19 cellular contexts compared by ENCODE assay signal in the genomic region with DNA sequence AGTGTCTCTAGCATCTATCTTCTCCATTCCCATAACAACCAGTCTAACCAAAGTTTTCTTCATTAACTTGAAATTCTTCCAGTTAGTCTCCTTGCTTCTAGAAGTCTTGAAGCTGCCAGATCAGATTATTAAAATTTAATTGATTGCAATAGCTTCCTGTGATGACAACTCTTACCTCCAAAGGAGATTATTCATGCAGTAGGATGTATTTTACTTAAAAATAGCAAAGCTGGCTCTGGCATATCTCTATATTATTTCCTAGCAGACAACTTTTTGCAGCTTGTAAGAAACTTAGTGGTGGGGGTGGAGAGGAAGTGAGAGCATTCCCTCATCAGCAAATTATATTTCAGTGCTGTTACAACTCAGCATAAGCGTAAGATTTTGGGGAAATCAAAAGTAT.
DNase-seq lines count a peak whose midpoint lies in the region; FAIRE-seq and TF ChIP-seq lines count a peak whose summit lies in the region.
"Had no signal": no experiment of that assay in that cellular context is flagged by ENCODE, and none has a peak within 500 bp of the region (broad histone marks: within the 10 kb centered on the region; RNA-seq: fewer than 3 reads in every experiment).

No MANE protein-coding gene starts in this region.

- no peak overlapping the region for H3K4me2 ChIP-seq in astrocyte (ENCODE audit: low read length)
- H3K4me2 ChIP-seq: A549 had no signal

- H3K27me3 Mint-ChIP-seq in astrocyte (ENCODE audit: low read depth, unreplicated experiment), result no peaks in the 10 kb centered on the region
- H3K27me3 Mint-ChIP-seq: CD4-positive, alpha-beta memory T cell had no signal

- FAIRE-seq in astrocyte (lab: Jason Lieb, UNC), result no peak
- FAIRE-seq: A549, GM12891 had no signal

- peaks cover 3% of the 10 kb centered on the region for H3K4me1 Mint-ChIP-seq in astrocyte (ENCODE audit: low read depth, unreplicated experiment)
- H3K4me1 Mint-ChIP-seq: CD4-positive, alpha-beta memory T cell had no signal

- no peak overlapping the region for H3K27ac Mint-ChIP-seq in astrocyte (ENCODE audit: unreplicated experiment)
- H3K27ac Mint-ChIP-seq: CD4-positive, alpha-beta memory T cell had no signal

- no peaks in the 10 kb centered on the region for H3K9me3 ChIP-seq in A673 (ENCODE audit: low read depth, low read length, poor library complexity, severe bottlenecking)
- H3K9me3 ChIP-seq in astrocyte (ENCODE audit: insufficient read depth, low read depth, low read length), result no peaks in the 10 kb centered on the region
- H3K9me3 ChIP-seq: A549 had no signal

- H3K27me3 ChIP-seq in A673 (replicated peaks; ENCODE audit: insufficient read depth, low read depth, low read length, poor library complexity), result no peaks in the 10 kb centered on the region
- no peaks in the 10 kb centered on the region for H3K27me3 ChIP-seq in astrocyte (ENCODE audit: insufficient read depth, low read length)

- H4K20me1 ChIP-seq in astrocyte (ENCODE audit: insufficient read depth, low read length), result no peaks in the 10 kb centered on the region

- no TSS peak for BruUV-seq in A673 (replicated peaks; lab: Mats Ljungman, UMichigan)

- H3K36me3 Mint-ChIP-seq in astrocyte (ENCODE audit: low read depth, unreplicated experiment), result no peaks in the 10 kb centered on the region
- H3K36me3 Mint-ChIP-seq: CD4-positive, alpha-beta memory T cell had no signal

- intact Hi-C loops in A673 (cut with micrococcal nuclease; ENCODE audit: unreplicated experiment), result no loop called here

- CTCF ChIA-PET in A673 (lab: Charles Lee), result no interaction called here

- peaks cover under 1% of the 10 kb centered on the region for H3K4me1 ChIP-seq in A673 (ENCODE audit: insufficient read depth, low read length, poor library complexity, severe bottlenecking)
- no peaks in the 10 kb centered on the region for H3K4me1 ChIP-seq in astrocyte (ENCODE audit: insufficient read depth, low read length)
- H3K4me1 ChIP-seq: A549 had no signal

- TF ChIP-seq CTCF in A673 (conservative IDR thresholded peaks at IDR 0.05; ENCODE audit: low read depth, low read length), result no peak
- no peak for TF ChIP-seq CTCF in astrocyte (IDR thresholded peaks at IDR 0.05; ENCODE audit: insufficient read depth, low read depth, low read length)
- no peak for TF ChIP-seq CTCF in fibroblast of the aortic adventitia (IDR thresholded peaks at IDR 0.05; ENCODE audit: insufficient read depth, low read length)
- no peak for TF ChIP-seq CTCF in foreskin fibroblast (IDR thresholded peaks at IDR 0.05; ENCODE audit: low read depth, low read length)

- POLR2A ChIA-PET in A673 (lab: Charles Lee; ENCODE audit: low non-redundant PET), result no interaction called here

- no peaks in the 10 kb centered on the region for H3K9me3 Mint-ChIP-seq in astrocyte (ENCODE audit: unreplicated experiment)

- H3K36me3 ChIP-seq in A673 (ENCODE audit: insufficient read depth, low read length, poor library complexity, severe bottlenecking) (no peaks in the 10 kb centered on the region), astrocyte (ENCODE audit: insufficient read depth, low read length) (no peaks in the 10 kb centered on the region)

- H3K79me2 ChIP-seq in astrocyte (ENCODE audit: insufficient read depth, low read length), result no peaks in the 10 kb centered on the region

- H3K27ac ChIP-seq in A673 (ENCODE audit: low read depth, low read length, poor library complexity, severe bottlenecking), result no peak overlapping the region
- H3K27ac ChIP-seq in astrocyte (ENCODE audit: low read depth, low read length), result no peak overlapping the region
- H3K27ac ChIP-seq: A549 had no signal

- no peak overlapping the region for H3K9ac ChIP-seq in astrocyte (ENCODE audit: low read length)

- DNase-seq in A673 (ENCODE audit: low spot score), result peak; percentile 14
- peak; percentile 3 for DNase-seq in astrocyte (ENCODE audit: low read depth)
- DNase-seq in fibroblast of the aortic adventitia (ENCODE audit: low read depth), result peak; percentile 21
- no peak for DNase-seq in activated CD8-positive, alpha-beta memory T cell treated with anti-CD3 and anti-CD28 coated beads, Interleukin-2, amount 50 U/mL, for 48 hours
- DNase-seq in foreskin fibroblast, result no peak
- no peak for DNase-seq in activated CD8-positive, alpha-beta memory T cell treated with anti-CD3 and anti-CD28 coated beads, Interleukin-2, amount 50 U/mL, for 4 hours
- DNase-seq: 8988T; C1 segment of cervical spinal cord; Calu3; CD4-positive, alpha-beta memory T cell; COR-L47; DMS53; DMS79 treated with DMSO at 0.1 percent for 48 hours; GF-D8; GOT3; H7; HCEC 1CT had no signal

- H3K4me3 ChIP-seq in A673 (ENCODE audit: low read depth, low read length, poor library complexity, severe bottlenecking) (no peak overlapping the region), astrocyte (ENCODE audit: insufficient read depth, low read depth, low read length) (no peak overlapping the region), fibroblast of the aortic adventitia (ENCODE audit: low read depth, low read length) (no peak overlapping the region), foreskin fibroblast (ENCODE audit: low read depth in 1 of 2, low read length in 2 of 2) (no peak overlapping the region)
- H3K4me3 ChIP-seq: A549 had no signal

- no peak overlapping the region for H3K4me3 Mint-ChIP-seq in astrocyte (ENCODE audit: unreplicated experiment)

- H2AFZ ChIP-seq in astrocyte (ENCODE audit: low read depth, low read length), result no peak overlapping the region

Comparison
In these comparisons a context has a peak if more than half of its experiments do, and no peak if none do; other contexts are left out.
1. DNase-seq: peak in A673 (single experiment), astrocyte (single experiment) and fibroblast of the aortic adventitia (single experiment); none in activated CD8-positive, alpha-beta memory T cell treated with anti-CD3 and anti-CD28 coated beads, Interleukin-2, amount 50 U/mL, for 48 hours (single experiment), foreskin fibroblast (0 of 2) and activated CD8-positive, alpha-beta memory T cell treated with anti-CD3 and anti-CD28 coated beads, Interleukin-2, amount 50 U/mL, for 4 hours (single experiment).